Comparison of ENCODE assay signal across 20 cellular contexts in the genomic region with DNA sequence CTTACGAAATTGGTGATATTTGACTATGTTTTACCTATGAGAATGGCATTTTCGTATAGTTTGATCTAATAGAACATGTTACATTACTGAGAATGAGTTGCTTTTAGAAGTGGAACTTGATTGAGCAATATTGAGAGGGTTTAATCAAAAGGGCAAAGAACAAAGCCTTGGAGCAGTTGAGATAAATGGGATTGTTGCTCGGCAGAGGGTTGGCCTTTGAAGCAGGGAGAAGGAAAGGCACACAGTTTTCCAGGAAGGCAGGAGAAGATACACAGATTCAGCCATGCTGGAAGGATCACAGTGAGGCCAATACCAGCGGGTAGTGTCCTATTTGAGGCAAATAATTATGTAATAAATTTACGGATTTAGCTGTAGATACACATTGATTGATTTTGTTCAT. TPM values are rescaled to one million over a fixed set of nuclear protein-coding genes. Genes with fewer than 3 reads are reported as not detected.
DNase-seq lines count a peak whose midpoint lies in the region; ATAC-seq and TF ChIP-seq lines count a peak whose summit lies in the region.
"Had no signal": no experiment of that assay in that cellular context is flagged by ENCODE, and none has a peak within 500 bp of the region (broad histone marks: within the 10 kb centered on the region; RNA-seq: fewer than 3 reads in every experiment).

No MANE protein-coding gene starts in this region.

- no peak overlapping the region for H3K4me3 ChIP-seq in OCI-LY3 (ENCODE audit: low read length)
- no peak overlapping the region for H3K4me3 ChIP-seq in endodermal cell (ENCODE audit: low read length)
- H3K4me3 ChIP-seq in mucosa of descending colon: no peak overlapping the region
- H3K4me3 ChIP-seq: BLaER1, SJSA1 had no signal

- H3K36me3 ChIP-seq in OCI-LY3 (replicated peaks; ENCODE audit: low read depth, low read length) (no peaks in the 10 kb centered on the region), endodermal cell (ENCODE audit: control insufficient read depth, insufficient read depth, low read length) (no peaks in the 10 kb centered on the region), mucosa of descending colon (ENCODE audit: low read depth) (no peaks in the 10 kb centered on the region)

- no peak for DNase-seq in endodermal cell
- no peak for DNase-seq in mucosa of descending colon
- no peak for DNase-seq in nucleus accumbens (lab: John Stamatoyannopoulos, UW)
- DNase-seq in chondrocyte (ENCODE audit: low spot score): no peak
- DNase-seq: CD4-positive, alpha-beta T cell; DMS153; GOT3; Karpas-422; MV-4-11; NCI-H1417; NCI-H187; NCI-H446; NCI-H526 had no signal

- H3K27me3 Mint-ChIP-seq in endodermal cell (ENCODE audit: insufficient read depth) (no peaks in the 10 kb centered on the region), chondrocyte (ENCODE audit: low read depth) (no peaks in the 10 kb centered on the region)
- H3K27me3 Mint-ChIP-seq: CD4-positive, alpha-beta T cell had no signal

- H3K4me1 Mint-ChIP-seq in endodermal cell: peaks cover 25% of the 10 kb centered on the region
- H3K4me1 Mint-ChIP-seq in chondrocyte (ENCODE audit: low read depth): peaks cover 38% of the 10 kb centered on the region

- no peak overlapping the region for H3K27ac ChIP-seq in OCI-LY3 (ENCODE audit: low read length)
- no peak overlapping the region for H3K27ac ChIP-seq in endodermal cell (ENCODE audit: low read depth, low read length)
- H3K27ac ChIP-seq: BLaER1, SJSA1 had no signal

- H2AFZ ChIP-seq in OCI-LY3 (ENCODE audit: low read depth, low read length): no peak overlapping the region

- intact Hi-C loops in mucosa of descending colon (cut with DNase I, micrococcal nuclease): no loop called here

- H3K9ac ChIP-seq in OCI-LY3 (ENCODE audit: low read length): no peak overlapping the region
- no peak overlapping the region for H3K9ac ChIP-seq in endodermal cell (ENCODE audit: extremely low read depth, low read length, poor library complexity, severe bottlenecking)
- H3K9ac ChIP-seq: BLaER1 had no signal

- 88 to 94% methylated on average over 5 of the region's 5 CpGs for WGBS in endodermal cell (ENCODE audit: insufficient coverage in 1 of 2, insufficient read length in 1 of 2), 2 experiments

- H3K27me3 ChIP-seq in OCI-LY3 (ENCODE audit: low read depth, low read length) (no peaks in the 10 kb centered on the region), endodermal cell (ENCODE audit: control insufficient read depth, insufficient read depth, low read length, poor library complexity, severe bottlenecking) (no peaks in the 10 kb centered on the region)
- H3K27me3 ChIP-seq: BLaER1, SJSA1 had no signal

- H3K9me3 Mint-ChIP-seq in endodermal cell (no peaks in the 10 kb centered on the region), chondrocyte (ENCODE audit: low read depth) (no peaks in the 10 kb centered on the region)
- H3K9me3 Mint-ChIP-seq: CD4-positive, alpha-beta T cell had no signal

- no peak for TF ChIP-seq CTCF in OCI-LY3 (IDR thresholded peaks at IDR 0.05; ENCODE audit: low read depth, low read length)
- no peak for TF ChIP-seq CTCF in endodermal cell (conservative IDR thresholded peaks at IDR 0.05)
- no peak for TF ChIP-seq CTCF in mucosa of descending colon (IDR thresholded peaks at IDR 0.05)
- TF ChIP-seq CTCF in chondrocyte (IDR thresholded peaks at IDR 0.05): no peak

- H4K20me1 ChIP-seq in OCI-LY3 (ENCODE audit: insufficient read depth, low read length): peaks cover 53% of the 10 kb centered on the region

- H3K36me3 Mint-ChIP-seq in endodermal cell (ENCODE audit: low read depth): no peaks in the 10 kb centered on the region
- H3K36me3 Mint-ChIP-seq in chondrocyte (ENCODE audit: low read depth): peaks cover 2% of the 10 kb centered on the region

- peaks cover 96% of the 10 kb centered on the region for H3K79me2 ChIP-seq in OCI-LY3 (ENCODE audit: low read length)

- peaks cover 20% of the 10 kb centered on the region for H3K4me1 ChIP-seq in OCI-LY3 (ENCODE audit: low read length)
- peaks cover 2% of the 10 kb centered on the region for H3K4me1 ChIP-seq in endodermal cell (ENCODE audit: control insufficient read depth, insufficient read depth, low read length)
- H3K4me1 ChIP-seq in mucosa of descending colon (ENCODE audit: low read depth): peaks cover 13% of the 10 kb centered on the region
- H3K4me1 ChIP-seq: BLaER1, SJSA1 had no signal

- H3K4me2 ChIP-seq in OCI-LY3 (ENCODE audit: low read length): peak overlapping the region; percentile 10
- H3K4me2 ChIP-seq: BLaER1 had no signal

- H3K9me3 ChIP-seq in OCI-LY3 (ENCODE audit: insufficient read depth, low read length): no peaks in the 10 kb centered on the region
- no peaks in the 10 kb centered on the region for H3K9me3 ChIP-seq in endodermal cell (ENCODE audit: control insufficient read depth, low read length)
- no peaks in the 10 kb centered on the region for H3K9me3 ChIP-seq in mucosa of descending colon
- H3K9me3 ChIP-seq: SJSA1 had no signal

- peak; percentile 18 for ATAC-seq in mucosa of descending colon
- no peak for ATAC-seq in GM21723 (IDR thresholded peaks at IDR 0.05; ENCODE audit: unreplicated experiment)
- ATAC-seq in GM21447 (IDR thresholded peaks at IDR 0.05; ENCODE audit: unreplicated experiment): no peak
- ATAC-seq: HCT116, Right ventricle myocardium inferior had no signal

- H3K4me3 Mint-ChIP-seq in endodermal cell: no peak overlapping the region
- no peak overlapping the region for H3K4me3 Mint-ChIP-seq in chondrocyte (ENCODE audit: unreplicated experiment)
- H3K4me3 Mint-ChIP-seq: CD4-positive, alpha-beta T cell had no signal

- H3K27ac Mint-ChIP-seq in endodermal cell (peak overlapping the region; percentile 49), chondrocyte (ENCODE audit: unreplicated experiment) (no peak overlapping the region)
- H3K27ac Mint-ChIP-seq: CD4-positive, alpha-beta T cell had no signal

RNA-seq across cellular contexts. Expression of a gene that starts 19.5 kb away (rescaled TPM):
- 10 to 100 TPM; 60.7 to 62.1 TPM for total RNA-seq in endodermal cell
- 38.4 TPM for polyA plus RNA-seq in endodermal cell (2013, experiment 1 of 2)
- polyA plus RNA-seq in endodermal cell (2013, experiment 2 of 2): 39.0 TPM
- 10 to 100 TPM; 56.8 to 88.7 (median 75.1) TPM for total RNA-seq in mucosa of descending colon
- 75.0 to 144 TPM (median 75.7 TPM) in 3 replicates for total RNA-seq in chondrocyte
